Comparison of ENCODE assay signal across 9 cellular contexts in genomic region chr17:30345527-30346075, GRCh38. TPM values are rescaled to one million over a fixed set of nuclear protein-coding genes. Genes with fewer than 3 reads are reported as not detected.
DNase-seq lines count a peak whose midpoint lies in the region; ATAC-seq and TF ChIP-seq lines count a peak whose summit lies in the region.
"Had no signal": no experiment of that assay in that cellular context is flagged by ENCODE, and none has a peak within 500 bp of the region (broad histone marks: within the 10 kb centered on the region; RNA-seq: fewer than 3 reads in every experiment).

No MANE protein-coding gene starts in this region.

- H3K4me1 Mint-ChIP-seq in natural killer cell treated with Interleukin-12 subunit alpha and Interleukin-12 subunit beta and Interleukin-15 and Interleukin-18, amount 100 ng/mL, for 72 hours (ENCODE audit: low read depth in 2 of 2) = peaks cover 12 to 16% of the 10 kb centered on the region in 2 donors
- peaks cover 3 to 4% of the 10 kb centered on the region in 2 donors for H3K4me1 Mint-ChIP-seq in natural killer cell

- TF ChIP-seq POLR2A in uterus (IDR thresholded peaks at IDR 0.05) (no peak), GM18505 (IDR thresholded peaks at IDR 0.05; ENCODE audit: borderline replicate concordance, extremely low read depth, insufficient read depth, insufficient read length) (no peak)

- H3K4me3 Mint-ChIP-seq in natural killer cell treated with Interleukin-12 subunit alpha and Interleukin-12 subunit beta and Interleukin-15 and Interleukin-18, amount 100 ng/mL, for 72 hours = no peak overlapping the region
- H3K4me3 Mint-ChIP-seq in natural killer cell = no peak overlapping the region

- H3K4me1 ChIP-seq in lower lobe of right lung = peaks cover 44% of the 10 kb centered on the region
- H3K4me1 ChIP-seq in uterus = no peaks in the 10 kb centered on the region

- H3K9me3 Mint-ChIP-seq in natural killer cell treated with Interleukin-12 subunit alpha and Interleukin-12 subunit beta and Interleukin-15 and Interleukin-18, amount 100 ng/mL, for 72 hours = no peaks in the 10 kb centered on the region
- no peaks in the 10 kb centered on the region for H3K9me3 Mint-ChIP-seq in natural killer cell

- intact Hi-C loops in natural killer cell (cut with micrococcal nuclease) (no loop called here), lower lobe of right lung (cut with DNase I) (no loop called here), uterus (cut with DNase I; ENCODE audit: low total_unique reads) (no loop called here)

- DNase-seq in natural killer cell treated with Interleukin-12 subunit alpha and Interleukin-12 subunit beta and Interleukin-15 and Interleukin-18, amount 100 ng/mL, for 72 hours (ENCODE audit: low spot score) = no peak
- DNase-seq in natural killer cell = no peak
- peak; percentile 22 for DNase-seq in activated T-cell treated with anti-CD3 and anti-CD28 coated beads for 4 hours
- no peak for DNase-seq in lower lobe of right lung
- no peak for DNase-seq in uterus
- no peak for DNase-seq in ACHN
- no peak for DNase-seq in MG63

- H3K36me3 ChIP-seq in lower lobe of right lung (no peaks in the 10 kb centered on the region), uterus (no peaks in the 10 kb centered on the region), MG63 (no peaks in the 10 kb centered on the region)

- peak; percentile 79 to 80 for ATAC-seq in natural killer cell treated with Interleukin-12 subunit alpha and Interleukin-12 subunit beta and Interleukin-15 and Interleukin-18, amount 100 ng/mL, for 72 hours
- no peak for ATAC-seq in natural killer cell
- ATAC-seq in lower lobe of right lung = peak in 1 of 2 donors; percentile 47
- no peak for ATAC-seq in GM18505 (IDR thresholded peaks at IDR 0.05; ENCODE audit: unreplicated experiment)

- H3K4me3 ChIP-seq in lower lobe of right lung (no peak overlapping the region), uterus (no peak overlapping the region), MG63 (no peak overlapping the region)

- H3K27ac Mint-ChIP-seq in natural killer cell treated with Interleukin-12 subunit alpha and Interleukin-12 subunit beta and Interleukin-15 and Interleukin-18, amount 100 ng/mL, for 72 hours = peak overlapping the region in 1 of 2 donors; percentile 57
- H3K27ac Mint-ChIP-seq in natural killer cell = no peak overlapping the region

- no peaks in the 10 kb centered on the region for H3K36me3 Mint-ChIP-seq in natural killer cell treated with Interleukin-12 subunit alpha and Interleukin-12 subunit beta and Interleukin-15 and Interleukin-18, amount 100 ng/mL, for 72 hours
- H3K36me3 Mint-ChIP-seq in natural killer cell = no peaks in the 10 kb centered on the region

- in situ Hi-C loops in ACHN (cut with HindIII; ENCODE audit: low pct_ligation_motif_present, low pct_unique_long_range_greater_than_20kb, low sequenced_read_pairs) = no loop called here

- H3K27ac ChIP-seq in lower lobe of right lung (peak overlapping the region; percentile 66), uterus (peak overlapping the region; percentile 26 to 68)

- H3K9me3 ChIP-seq in lower lobe of right lung (no peaks in the 10 kb centered on the region), uterus (no peaks in the 10 kb centered on the region), MG63 (no peaks in the 10 kb centered on the region)

- TF ChIP-seq CTCF in natural killer cell (IDR thresholded peaks at IDR 0.05) = no peak
- TF ChIP-seq CTCF in lower lobe of right lung (IDR thresholded peaks at IDR 0.05) = no peak
- no peak for TF ChIP-seq CTCF in uterus (IDR thresholded peaks at IDR 0.05)

- H3K27me3 Mint-ChIP-seq in natural killer cell treated with Interleukin-12 subunit alpha and Interleukin-12 subunit beta and Interleukin-15 and Interleukin-18, amount 100 ng/mL, for 72 hours = no peaks in the 10 kb centered on the region
- H3K27me3 Mint-ChIP-seq in natural killer cell (ENCODE audit: low read depth in 2 of 2) = no peaks in the 10 kb centered on the region

- no peaks in the 10 kb centered on the region for H3K27me3 ChIP-seq in lower lobe of right lung (ENCODE audit: low read depth)
- no peaks in the 10 kb centered on the region for H3K27me3 ChIP-seq in uterus
- H3K27me3 ChIP-seq in MG63 = no peaks in the 10 kb centered on the region

RNA-seq across cellular contexts. Expression of gene TMIGD1, which starts 11.7 kb away (rescaled TPM):
- not detected for total RNA-seq in natural killer cell treated with Interleukin-12 subunit alpha and Interleukin-12 subunit beta and Interleukin-15 and Interleukin-18, amount 100 ng/mL, for 72 hours
- total RNA-seq in natural killer cell (not detected), lower lobe of right lung (not detected), uterus (not detected)
- total RNA-seq in MG63 (2014; rRNA removed; shearing (Covaris generic); ENCODE audit: low replicate concordance) = not detected in 2 replicates
- total RNA-seq: astrocyte had no signal

RNA-seq across cellular contexts. Expression of gene CPD, which starts 33.1 kb away (rescaled TPM):
- total RNA-seq in natural killer cell treated with Interleukin-12 subunit alpha and Interleukin-12 subunit beta and Interleukin-15 and Interleukin-18, amount 100 ng/mL, for 72 hours = 10 to 100 TPM; 69.7 to 97.7 TPM
- total RNA-seq in natural killer cell (10 to 100 TPM; 67.3 to 94.5 (median 85.9) TPM), lower lobe of right lung (68.9 TPM), uterus (100 to 1,000 TPM in 2 of 4 donors, 10 to 100 TPM in 2; 54.6 to 144 (median 104) TPM)
- total RNA-seq in MG63 (2014; rRNA removed; shearing (Covaris generic); ENCODE audit: low replicate concordance) = 38.8 and 46.3 TPM in 2 replicates

RNA-seq across cellular contexts. Expression of gene BLMH, which starts 53.9 kb away (rescaled TPM):
- total RNA-seq in natural killer cell treated with Interleukin-12 subunit alpha and Interleukin-12 subunit beta and Interleukin-15 and Interleukin-18, amount 100 ng/mL, for 72 hours = 10 to 100 TPM; 52.5 to 97.5 TPM
- total RNA-seq in natural killer cell = 10 to 100 TPM; 44.8 to 52.8 (median 46.7) TPM
- 27.4 TPM for total RNA-seq in lower lobe of right lung
- total RNA-seq in uterus = 10 to 100 TPM; 13.6 to 68.8 (median 33.3) TPM
- 44.7 and 45.0 TPM in 2 replicates for total RNA-seq in MG63 (2014; rRNA removed; shearing (Covaris generic); ENCODE audit: low replicate concordance)

Comparison
In these comparisons a context has a peak if more than half of its experiments do, and no peak if none do; other contexts are left out.
1. ATAC-seq: peak in natural killer cell treated with Interleukin-12 subunit alpha and Interleukin-12 subunit beta and Interleukin-15 and Interleukin-18, amount 100 ng/mL, for 72 hours (2 of 2); none in natural killer cell (0 of 3) and GM18505 (single experiment).